Comparison of ENCODE assay signal across 21 cellular contexts in genomic region chr9:95311956-95312355, GRCh38.
"Had no signal": no experiment of that assay in that cellular context is flagged by ENCODE, and none has a peak within 500 bp of the region (broad histone marks: within the 10 kb centered on the region; RNA-seq: fewer than 3 reads in every experiment).

No MANE protein-coding gene starts in this region.

- H3K36me3 ChIP-seq: adrenal gland, lower lobe of right lung, pancreas, transverse colon, uterus had no signal

- H3K4me1 ChIP-seq: uterus had no signal

- DNase-seq: activated CD8-positive, alpha-beta memory T cell treated with anti-CD3 and anti-CD28 coated beads for 24 hours; activated CD8-positive, alpha-beta memory T cell treated with anti-CD3 and anti-CD28 coated beads, Interleukin-2, amount 50 U/mL, for 48 hours; activated naive CD4-positive, alpha-beta T cell; activated T-cell treated with anti-CD3 and anti-CD28 coated beads, Interleukin-2, amount 50 U/mL, for 4 hours; adrenal gland; central memory CD4-positive, alpha-beta T cell; effector memory CD4-positive, alpha-beta T cell; foreskin melanocyte; lower lobe of right lung; mesendoderm; mucosa of descending colon; nephron progenitor cell; pancreas; psoas muscle; right cardiac atrium; stimulated activated CD4-positive, alpha-beta T cell treated with anti-CD3 and anti-CD28 coated beads, Interleukin-4, amount 100 ng/mL, for 24 hours; transverse colon; uterus had no signal

- H3K27ac ChIP-seq: adrenal gland, lower lobe of right lung, psoas muscle, uterus had no signal

- H3K27me3 ChIP-seq: adrenal gland, pancreas, transverse colon, uterus had no signal

- FAIRE-seq: astrocyte, pancreas had no signal

- ATAC-seq: activated T-cell treated with anti-CD3 and anti-CD28 coated beads, Interleukin-2, amount 50 U/mL, for 4 hours; left lobe of liver; lower lobe of right lung; mucosa of descending colon; pancreas; psoas muscle; right cardiac atrium; WTC11 had no signal

- H3K4me3 ChIP-seq: adrenal gland, mucosa of descending colon, uterus had no signal

- H3K9me3 ChIP-seq: adrenal gland, lower lobe of right lung, mucosa of descending colon, pancreas, psoas muscle, transverse colon, uterus had no signal
